In genomic region chr4:164772076-164772475, GRCh38 we compare ENCODE assay signal across 35 cellular contexts. TPM values are rescaled to one million over a fixed set of nuclear protein-coding genes. Genes with fewer than 3 reads are reported as not detected.
"Had no signal": no experiment of that assay in that cellular context is flagged by ENCODE, and none has a peak within 500 bp of the region (broad histone marks: within the 10 kb centered on the region; RNA-seq: fewer than 3 reads in every experiment).

No MANE protein-coding gene starts in this region.

- H3K4me1 Mint-ChIP-seq: naive B cell; neural progenitor cell; stimulated activated naive CD8-positive, alpha-beta T cell treated with anti-CD3 and anti-CD28 coated beads, Interleukin-15, amount 100 ng/mL, for 72 hours had no signal

- H3K4me3 ChIP-seq: hepatocyte, left lung, lower lobe of right lung, neural progenitor cell, ovary, right atrium auricular region, right lobe of liver, smooth muscle cell, testis, thyroid gland, transverse colon, upper lobe of right lung had no signal

- H3K9me3 Mint-ChIP-seq: mesothelial cell of epicardium; natural killer cell; neural progenitor cell; stimulated activated memory B cell treated with anti-CD40 and anti-IgM and Interleukin-4, amounts not matched to agents 10 μg/mL and 1 μg/mL and 100 μg/mL, for 72 hours; stimulated activated naive CD8-positive, alpha-beta T cell treated with anti-CD3 and anti-CD28 coated beads, Interleukin-15, amount 100 ng/mL, for 72 hours had no signal

- H3K27me3 Mint-ChIP-seq: progenitor cell of endocrine pancreas had no signal

- H3K4me1 ChIP-seq: left lung, lower lobe of right lung, right atrium auricular region, testis, upper lobe of right lung had no signal

- H3K9me3 ChIP-seq: left lung, lower lobe of right lung, neutrophil, ovary, right atrium auricular region, right lobe of liver, testis, thyroid gland, transverse colon, upper lobe of right lung had no signal

- H2AFZ ChIP-seq: hepatocyte, neural progenitor cell had no signal

- H3K36me3 Mint-ChIP-seq: mesothelial cell of epicardium; naive B cell; natural killer cell; neural progenitor cell; stimulated activated memory B cell treated with anti-CD40 and anti-IgM and Interleukin-4, amounts not matched to agents 10 μg/mL and 1 μg/mL and 100 μg/mL, for 72 hours had no signal

- H3K9ac ChIP-seq: neural progenitor cell had no signal

- H3K36me3 ChIP-seq: left lung, lower lobe of right lung, neural progenitor cell, neutrophil, ovary, right atrium auricular region, right lobe of liver, thyroid gland, transverse colon, upper lobe of right lung had no signal

- DNase-seq: kidney glomerular epithelial cell; left cardiac atrium; left lung; lower lobe of right lung; mammary epithelial cell; mesenchymal stem cell; naive B cell; natural killer cell; nephron progenitor cell; occipital lobe; ovary; right lobe of liver; stimulated activated CD4-positive, alpha-beta T cell treated with anti-CD3 and anti-CD28 coated beads, Interleukin-1b, Interleukin-23, amount 100 ng/mL, for 48 hours; stimulated activated CD4-positive, alpha-beta T cell treated with anti-CD3 and anti-CD28 coated beads, Interleukin-2, amount 100 ng/mL, for 48 hours; stimulated activated CD4-positive, alpha-beta T cell treated with anti-CD3 and anti-CD28 coated beads, Interleukin-4, amount 100 ng/mL, for 4 hours; stimulated activated CD8-positive, alpha-beta memory T cell treated with anti-CD3 and anti-CD28 coated beads, Interleukin-4, amount 100 ng/mL, for 48 hours; stimulated activated naive CD4-positive, alpha-beta T cell treated with Interleukin-2 at 50 U/mL for 16 hours; stimulated activated naive CD8-positive, alpha-beta T cell treated with anti-CD3 and anti-CD28 coated beads, Interleukin-15, amount 100 ng/mL, for 72 hours; testis; thyroid gland; transverse colon; upper lobe of right lung had no signal

- H3K79me2 ChIP-seq: hepatocyte had no signal

- ATAC-seq: left cardiac atrium; left lung; lower lobe of right lung; natural killer cell; right lobe of liver; stimulated activated memory B cell treated with anti-CD40 and anti-IgM and Interleukin-4, amounts not matched to agents 10 μg/mL and 1 μg/mL and 100 μg/mL, for 72 hours; stimulated activated naive CD8-positive, alpha-beta T cell treated with anti-CD3 and anti-CD28 coated beads, Interleukin-15, amount 100 ng/mL, for 72 hours; upper lobe of right lung had no signal

- H3K27ac ChIP-seq: hepatocyte, left lung, lower lobe of right lung, neural progenitor cell, neutrophil, ovary, right atrium auricular region, right lobe of liver, testis, thyroid gland, upper lobe of right lung had no signal

- H3K27ac Mint-ChIP-seq: mesothelial cell of epicardium; naive B cell; natural killer cell; nephron progenitor cell; neural progenitor cell; progenitor cell of endocrine pancreas; stimulated activated memory B cell treated with anti-CD40 and anti-IgM and Interleukin-4, amounts not matched to agents 10 μg/mL and 1 μg/mL and 100 μg/mL, for 72 hours; stimulated activated naive CD8-positive, alpha-beta T cell treated with anti-CD3 and anti-CD28 coated beads, Interleukin-15, amount 100 ng/mL, for 72 hours had no signal

- H3K4me2 ChIP-seq: hepatocyte, neural progenitor cell, smooth muscle cell had no signal

- H3K4me3 Mint-ChIP-seq: mesothelial cell of epicardium; naive B cell; natural killer cell; nephron progenitor cell; neural progenitor cell; stimulated activated memory B cell treated with anti-CD40 and anti-IgM and Interleukin-4, amounts not matched to agents 10 μg/mL and 1 μg/mL and 100 μg/mL, for 72 hours; stimulated activated naive CD8-positive, alpha-beta T cell treated with anti-CD3 and anti-CD28 coated beads, Interleukin-15, amount 100 ng/mL, for 72 hours had no signal

- H3K27me3 ChIP-seq: hepatocyte, left lung, neural progenitor cell, ovary, right atrium auricular region, right lobe of liver, testis, thyroid gland, transverse colon, upper lobe of right lung had no signal

RNA-seq across cellular contexts. Expression of gene SMIM31, which starts 18.1 kb away (rescaled TPM):
- total RNA-seq: left cardiac atrium, liver, mammary epithelial cell, mesothelial cell of epicardium, mononuclear cell, natural killer cell, occipital lobe, progenitor cell of endocrine pancreas, pulmonary artery endothelial cell, right atrium auricular region, skeletal muscle tissue, smooth muscle cell, testis, thyroid gland, upper lobe of right lung had no signal
- polyA plus RNA-seq: keratinocyte, liver, mammary epithelial cell, ovary, smooth muscle cell had no signal
